In the genomic region with DNA sequence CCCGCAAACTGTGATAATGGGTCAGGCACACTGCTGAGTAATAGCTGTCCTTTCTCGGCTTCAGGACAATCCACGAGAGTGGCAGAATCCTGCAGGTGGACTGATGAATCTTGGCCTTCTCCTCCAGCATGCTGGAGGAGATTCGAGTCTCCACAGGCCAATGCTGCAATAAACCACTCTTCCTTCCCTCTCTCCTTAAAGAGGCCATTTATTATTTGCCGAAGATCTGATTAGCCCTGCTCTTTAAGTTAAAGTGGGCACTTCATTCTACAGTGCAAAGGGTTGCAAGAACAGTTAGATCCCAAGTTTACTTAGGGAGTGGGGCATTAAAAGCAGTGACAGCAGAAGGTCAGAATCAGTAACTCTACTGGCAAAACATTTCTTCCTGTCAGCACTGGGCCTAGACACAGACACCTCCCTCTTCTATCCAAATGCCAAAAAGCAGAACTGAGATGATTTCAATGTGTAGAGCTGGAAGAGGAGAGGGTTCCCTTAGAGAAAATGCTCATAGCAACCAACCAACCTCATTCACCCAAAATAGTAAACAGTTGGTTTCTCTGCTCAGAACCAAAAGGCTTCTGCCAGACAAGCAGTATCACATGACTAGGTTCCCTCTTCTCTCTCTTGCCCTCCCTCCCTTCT, we compare ENCODE assay signal across 8 cellular contexts.
DNase-seq lines count a peak whose midpoint lies in the region; ATAC-seq and TF ChIP-seq lines count a peak whose summit lies in the region.

No MANE protein-coding gene starts in this region.

- H3K27ac ChIP-seq in Panc1 (ENCODE audit: low read length) (peak overlapping the region; percentile 78), smooth muscle cell (ENCODE audit: low read depth) (peak overlapping the region; percentile 63)

- peaks cover 19% of the 10 kb centered on the region for H3F3A ChIP-seq in smooth muscle cell (ENCODE audit: low read depth)

- CTCF ChIA-PET in Panc1 (lab: Charles Lee): no interaction called here

- peak overlapping the region; percentile 20 for H3K4me2 ChIP-seq in smooth muscle cell

- H3K27me3 Mint-ChIP-seq in activated naive CD4-positive, alpha-beta T cell treated with anti-CD3 and anti-CD28 coated beads, Interleukin-2, amount 50 U/mL, for 24 hours: no peaks in the 10 kb centered on the region

- no peaks in the 10 kb centered on the region for H3K27me3 ChIP-seq in Panc1 (ENCODE audit: control insufficient read depth, insufficient read depth, low read length)
- H3K27me3 ChIP-seq in smooth muscle cell (ENCODE audit: low read depth): no peaks in the 10 kb centered on the region

- peak overlapping the region; percentile 75 for H3K27ac Mint-ChIP-seq in activated naive CD4-positive, alpha-beta T cell treated with anti-CD3 and anti-CD28 coated beads, Interleukin-2, amount 50 U/mL, for 24 hours

- ATAC-seq in HG02943 (IDR thresholded peaks at IDR 0.05; ENCODE audit: low read depth, unreplicated experiment) (peak; percentile 87), Panc1 (peak; percentile 50)

- peaks cover 54% of the 10 kb centered on the region for H3K4me1 Mint-ChIP-seq in activated naive CD4-positive, alpha-beta T cell treated with anti-CD3 and anti-CD28 coated beads, Interleukin-2, amount 50 U/mL, for 24 hours

- TF ChIP-seq CTCF in Panc1 (IDR thresholded peaks at IDR 0.05): no peak
- TF ChIP-seq CTCF in smooth muscle cell (IDR thresholded peaks at IDR 0.05; ENCODE audit: borderline replicate concordance, insufficient read depth, poor library complexity, severe bottlenecking): no peak

- DNase-seq in activated naive CD4-positive, alpha-beta T cell treated with anti-CD3 and anti-CD28 coated beads, Interleukin-2, amount 50 U/mL, for 16 hours: no peak
- DNase-seq in Panc1 (ENCODE audit: low read depth, low spot score) (no peak), germinal center (ENCODE audit: low spot score) (peak; percentile 60), smooth muscle cell (lab: John Stamatoyannopoulos, UW; ENCODE audit: unreplicated experiment) (no peak), OCI-M2 (lab: John Stamatoyannopoulos, UW; ENCODE audit: unreplicated experiment) (no peak)
- DNase-seq in activated CD8-positive, alpha-beta memory T cell treated with anti-CD3 and anti-CD28 coated beads for 24 hours: no peak

- in situ Hi-C loops in Panc1 (cut with HindIII; ENCODE audit: low pct_unique_long_range_greater_than_20kb, low sequenced_read_pairs): no loop called here

- H2AFZ ChIP-seq in smooth muscle cell (ENCODE audit: low read depth): no peak overlapping the region

- H3K79me2 ChIP-seq in smooth muscle cell (ENCODE audit: low read depth): peaks cover 94% of the 10 kb centered on the region

- no TSS peak for BruUV-seq in Panc1 (replicated peaks; lab: Mats Ljungman, UMichigan)

- H3K4me3 ChIP-seq in Panc1 (ENCODE audit: low read depth in 2 of 2, low read length in 2 of 2) (no peak overlapping the region), smooth muscle cell (no peak overlapping the region)

- WGBS in smooth muscle cell (ENCODE audit: low lambda C conversion rate): 47% methylated on average over 5 of the region's 5 CpGs

- peaks cover 3% of the 10 kb centered on the region for H3K36me3 Mint-ChIP-seq in activated naive CD4-positive, alpha-beta T cell treated with anti-CD3 and anti-CD28 coated beads, Interleukin-2, amount 50 U/mL, for 24 hours

- no peak overlapping the region for H3K9ac ChIP-seq in smooth muscle cell (ENCODE audit: low read depth)

- POLR2A ChIA-PET in Panc1 (lab: Charles Lee): interaction anchor here (0.5 kb wide), 1 partner anchor 21 kb away, joined by 10 read pairs; no protein-coding TSS in a partner anchor

- H4K20me1 ChIP-seq in smooth muscle cell (ENCODE audit: low read depth): peaks cover 35% of the 10 kb centered on the region

- no peak overlapping the region for H3K4me3 Mint-ChIP-seq in activated naive CD4-positive, alpha-beta T cell treated with anti-CD3 and anti-CD28 coated beads, Interleukin-2, amount 50 U/mL, for 24 hours

- H3K4me1 ChIP-seq in Panc1 (ENCODE audit: control insufficient read depth, insufficient read depth, low read length) (peaks cover 33% of the 10 kb centered on the region), smooth muscle cell (ENCODE audit: low read depth) (peaks cover 6% of the 10 kb centered on the region)

- H3K9me3 ChIP-seq in Panc1 (ENCODE audit: control insufficient read depth, insufficient read depth, low read depth, low read length) (no peaks in the 10 kb centered on the region), smooth muscle cell (replicated peaks; ENCODE audit: low read depth) (no peaks in the 10 kb centered on the region)

- H3K9me3 Mint-ChIP-seq in activated naive CD4-positive, alpha-beta T cell treated with anti-CD3 and anti-CD28 coated beads, Interleukin-2, amount 50 U/mL, for 24 hours: no peaks in the 10 kb centered on the region

- H3K36me3 ChIP-seq in Panc1 (ENCODE audit: control insufficient read depth, insufficient read depth, low read length) (no peaks in the 10 kb centered on the region), smooth muscle cell (ENCODE audit: low read depth) (no peaks in the 10 kb centered on the region)

- intact Hi-C loops in Panc1 (cut with micrococcal nuclease; ENCODE audit: unreplicated experiment): no loop called here
